ENCODE assay signal across 1 cellular context in genomic region chr1:150515328-150516049, GRCh38.
TF ChIP-seq lines count a peak whose summit lies in the region.

Gene FALEC, plus strand, starts transcription at chr1:150515752.

TF ChIP-seq in K562, 482 proteins besides CTCF, POLR2A, EP300 and RAD21 (continued from another document and continues in another):
- TF ChIP-seq GTF3C2 (IDR thresholded peaks at IDR 0.05; ENCODE audit: borderline replicate concordance, extremely low read depth, insufficient read length) = no peak
- TF ChIP-seq HDGF (IDR thresholded peaks at IDR 0.05) = no peak
- no peak for TF ChIP-seq ZKSCAN3 (CRISPR knock-in tag; IDR thresholded peaks at IDR 0.05)
- no peak for TF ChIP-seq DNMT1 (IDR thresholded peaks at IDR 0.05)
- 0 out of 2 replicates have a peak, but pooled peaks have one; percentile 34 for TF ChIP-seq CAMTA2 (CRISPR knock-in tag; conservative IDR thresholded peaks at IDR 0.05)
- TF ChIP-seq ERF (CRISPR knock-in tag; IDR thresholded peaks at IDR 0.05) = 0 out of 2 replicates have a peak, but pooled peaks have one; percentile 64
- no peak for TF ChIP-seq ZNF24 (IDR thresholded peaks at IDR 0.05)
- no peak for TF ChIP-seq CREB1 (IDR thresholded peaks at IDR 0.05)
- TF ChIP-seq CREB1 (CRISPR knock-in tag; IDR thresholded peaks at IDR 0.05) = no peak
- no peak for TF ChIP-seq NONO (IDR thresholded peaks at IDR 0.05; ENCODE audit: low read depth in 2 of 2, low read length in 1 of 2)
- TF ChIP-seq MXI1 (IDR thresholded peaks at IDR 0.05; ENCODE audit: low read depth, low read length) = no peak
- no peak for TF ChIP-seq NUFIP1 (IDR thresholded peaks at IDR 0.05; ENCODE audit: partially characterized antibody)
- no peak for TF ChIP-seq ARID3B (CRISPR knock-in tag; IDR thresholded peaks at IDR 0.05; ENCODE audit: borderline replicate concordance)
- TF ChIP-seq CREB5 (CRISPR knock-in tag; IDR thresholded peaks at IDR 0.05) = no peak
- TF ChIP-seq MEIS2 (IDR thresholded peaks at IDR 0.05; ENCODE audit: partially characterized antibody) = peak; percentile 92
- no peak for TF ChIP-seq C11orf30 (IDR thresholded peaks at IDR 0.05; ENCODE audit: low read depth)
- TF ChIP-seq RREB1 (CRISPR knock-in tag; IDR thresholded peaks at IDR 0.05) = no peak
- TF ChIP-seq ZNF263 (CRISPR knock-in tag; IDR thresholded peaks at IDR 0.05; ENCODE audit: borderline replicate concordance) = no peak
- no peak for TF ChIP-seq PPARD (CRISPR knock-in tag; IDR thresholded peaks at IDR 0.05)
- TF ChIP-seq POLR2H (tag; IDR thresholded peaks at IDR 0.05; ENCODE audit: low read depth) = peak; percentile 39; the same call in 1 of the 2 replicates
- peak; percentile 65 for TF ChIP-seq FOS (IDR thresholded peaks at IDR 0.05; ENCODE audit: extremely low read depth, insufficient read length)
- no peak for TF ChIP-seq CBFA2T2 (conservative IDR thresholded peaks at IDR 0.05)
- peak; percentile 87 for TF ChIP-seq RBM25 (IDR thresholded peaks at IDR 0.05; ENCODE audit: low read depth, low read length, severe bottlenecking)
- TF ChIP-seq HLTF (IDR thresholded peaks at IDR 0.05) = no peak
- TF ChIP-seq EHMT2 (IDR thresholded peaks at IDR 0.05) = no peak
- TF ChIP-seq ZNF398 (CRISPR knock-in tag; IDR thresholded peaks at IDR 0.05) = no peak
- TF ChIP-seq ZNF12 (CRISPR knock-in tag; IDR thresholded peaks at IDR 0.05) = no peak
- TF ChIP-seq ZNF395 (CRISPR knock-in tag; IDR thresholded peaks at IDR 0.05) = peak; percentile 24
- no peak for TF ChIP-seq ZBTB12 (CRISPR knock-in tag; IDR thresholded peaks at IDR 0.05)
- no peak; a peak in 1 of 3 replicates for TF ChIP-seq CBX3 (IDR thresholded peaks at IDR 0.05; ENCODE audit: borderline replicate concordance in 1 of 2, low read length in 2 of 2)
- no peak for TF ChIP-seq SMARCA5 (IDR thresholded peaks at IDR 0.05)
- no peak for TF ChIP-seq ZNF217 (CRISPR knock-in tag; IDR thresholded peaks at IDR 0.05)
- no peak for TF ChIP-seq ETS1 (conservative IDR thresholded peaks at IDR 0.05; ENCODE audit: control insufficient read depth, low read depth, low read length)
- TF ChIP-seq ZNF699 (CRISPR knock-in tag; IDR thresholded peaks at IDR 0.05; ENCODE audit: insufficient replicate concordance) = no peak
- TF ChIP-seq ZC3H4 (CRISPR knock-in tag; IDR thresholded peaks at IDR 0.05; ENCODE audit: borderline replicate concordance) = no peak
- TF ChIP-seq DMBX1 (CRISPR knock-in tag; IDR thresholded peaks at IDR 0.05; ENCODE audit: borderline replicate concordance) = no peak; the same call in 1 of the 2 replicates
- peak; percentile 56; the same call in 1 of the 2 replicates for TF ChIP-seq TFAP4 (CRISPR knock-in tag; IDR thresholded peaks at IDR 0.05; ENCODE audit: borderline replicate concordance)
- TF ChIP-seq FOSL1 (tag; conservative IDR thresholded peaks at IDR 0.05) = no peak
- peak; percentile 84 for TF ChIP-seq TCF7L2 (IDR thresholded peaks at IDR 0.05; ENCODE audit: low read depth, low read length)
- no peak for TF ChIP-seq KAT2B (IDR thresholded peaks at IDR 0.05; ENCODE audit: low read depth, low read length)
- no peak for TF ChIP-seq VEZF1 (CRISPR knock-in tag; IDR thresholded peaks at IDR 0.05)
- no peak for TF ChIP-seq MCM7 (IDR thresholded peaks at IDR 0.05)
- TF ChIP-seq CXXC5 (CRISPR knock-in tag; IDR thresholded peaks at IDR 0.05) = peak; percentile 71
- no peak for TF ChIP-seq CHD4 (IDR thresholded peaks at IDR 0.05; ENCODE audit: insufficient read depth, insufficient replicate concordance, low read depth, low read length, poor library complexity, severe bottlenecking)
- TF ChIP-seq DACH1 (IDR thresholded peaks at IDR 0.05; ENCODE audit: partially characterized antibody) = no peak
